In genomic region chr4:110361921-110362320, GRCh38 we compare ENCODE assay signal across 9 cellular contexts.
A peak's percentile ranks its signal among the peaks of the same experiment; 100 is the strongest.
DNase-seq lines count a peak whose midpoint lies in the region; ATAC-seq, FAIRE-seq and TF ChIP-seq lines count a peak whose summit lies in the region.
"Had no signal": no experiment of that assay in that cellular context is flagged by ENCODE, and none has a peak within 500 bp of the region (broad histone marks: within the 10 kb centered on the region; RNA-seq: fewer than 3 reads in every experiment).

No MANE protein-coding gene starts in this region.

- H3K4me1 ChIP-seq in breast epithelium (no peaks in the 10 kb centered on the region), SJCRH30 (peaks cover 3% of the 10 kb centered on the region; the same call in 1 of the 2 replicates)

- no peak for ATAC-seq in effector memory CD8-positive, alpha-beta T cell (replicated peaks)

- BruUV-seq in MCF 10A (replicated peaks; lab: Mats Ljungman, UMichigan) = no TSS peak

- H3K27me3 ChIP-seq in breast epithelium = no peaks in the 10 kb centered on the region
- no peaks in the 10 kb centered on the region for H3K27me3 ChIP-seq in SJCRH30

- H3K4me1 Mint-ChIP-seq in MCF 10A (ENCODE audit: insufficient read depth, unreplicated experiment) = no peaks in the 10 kb centered on the region
- H3K4me1 Mint-ChIP-seq in effector memory CD8-positive, alpha-beta T cell (ENCODE audit: low read depth in 2 of 2) = peaks cover 0 to 5% of the 10 kb centered on the region in 2 donors

- TF ChIP-seq POLR2A in breast epithelium (IDR thresholded peaks at IDR 0.05) = no peak

- intact Hi-C loops in MCF 10A (cut with micrococcal nuclease) (no loop called here), breast epithelium (cut with DNase I; ENCODE audit: low total_unique reads) (no loop called here)

- H3K27ac ChIP-seq in breast epithelium = no peak overlapping the region
- H3K27ac ChIP-seq in SJCRH30 = no peak overlapping the region

- H3K36me3 ChIP-seq in breast epithelium = no peaks in the 10 kb centered on the region
- H3K36me3 ChIP-seq in SJCRH30 = no peaks in the 10 kb centered on the region

- DNase-seq in MCF 10A (ENCODE audit: unreplicated experiment) = peak; percentile 24
- DNase-seq in breast epithelium (ENCODE audit: low spot score in 2 of 2) = no peak
- DNase-seq in SJCRH30 = peak; percentile 64 to 71
- DNase-seq in fibroblast of mammary gland (ENCODE audit: low read depth) = peak; percentile 41
- peak; percentile 71 for DNase-seq in urothelium cell line (ENCODE audit: low spot score)
- no peak for DNase-seq in stimulated activated CD4-positive, alpha-beta T cell treated with anti-CD3 and anti-CD28 coated beads, Interleukin-4, amount 100 ng/mL, for 24 hours
- DNase-seq in NCI-H1930 (lab: John Stamatoyannopoulos, UW) = no peak
- DNase-seq in effector memory CD8-positive, alpha-beta T cell = no peak
- DNase-seq: NCI-H446 had no signal

- H3K27me3 Mint-ChIP-seq in MCF 10A (ENCODE audit: insufficient read depth, unreplicated experiment) = peaks cover 27% of the 10 kb centered on the region
- H3K27me3 Mint-ChIP-seq in effector memory CD8-positive, alpha-beta T cell = peaks cover 11 to 24% of the 10 kb centered on the region in 2 donors

- POLR2A ChIA-PET in MCF 10A (lab: Yijun Ruan, JAX) = no interaction called here

- H3K4me3 ChIP-seq in breast epithelium (no peak overlapping the region), SJCRH30 (no peak overlapping the region), fibroblast of mammary gland (ENCODE audit: control insufficient read depth, low read depth, low read length) (no peak overlapping the region)

- CTCF ChIA-PET in MCF 10A (lab: Yijun Ruan, JAX) = no interaction called here

- no peaks in the 10 kb centered on the region for H3K36me3 Mint-ChIP-seq in MCF 10A (ENCODE audit: insufficient read depth, unreplicated experiment)
- no peaks in the 10 kb centered on the region for H3K36me3 Mint-ChIP-seq in effector memory CD8-positive, alpha-beta T cell (ENCODE audit: insufficient read depth)

- TF ChIP-seq CTCF in MCF 10A (IDR thresholded peaks at IDR 0.05; ENCODE audit: unreplicated experiment) (no peak), breast epithelium (IDR thresholded peaks at IDR 0.05) (no peak), fibroblast of mammary gland (conservative IDR thresholded peaks at IDR 0.05; ENCODE audit: control insufficient read depth, insufficient read depth, low read depth, low read length) (no peak)

- H3K9me3 ChIP-seq in breast epithelium (no peaks in the 10 kb centered on the region), SJCRH30 (replicated peaks) (no peaks in the 10 kb centered on the region)

- H3K4me3 Mint-ChIP-seq in MCF 10A (ENCODE audit: unreplicated experiment) = no peak overlapping the region
- no peak overlapping the region for H3K4me3 Mint-ChIP-seq in effector memory CD8-positive, alpha-beta T cell

- H3K27ac Mint-ChIP-seq in MCF 10A (ENCODE audit: low read depth, unreplicated experiment) = no peak overlapping the region
- no peak overlapping the region for H3K27ac Mint-ChIP-seq in effector memory CD8-positive, alpha-beta T cell

- no peaks in the 10 kb centered on the region for H3K9me3 Mint-ChIP-seq in MCF 10A (ENCODE audit: unreplicated experiment)
- no peaks in the 10 kb centered on the region for H3K9me3 Mint-ChIP-seq in effector memory CD8-positive, alpha-beta T cell

- FAIRE-seq in urothelium cell line (lab: Jason Lieb, UNC) = peak; percentile 55

Comparison
In these comparisons a context has a peak if more than half of its experiments do, and no peak if none do; other contexts are left out.
1. DNase-seq: peak in MCF 10A (single experiment), SJCRH30 (2 of 2), fibroblast of mammary gland (single experiment) and urothelium cell line (single experiment); none in breast epithelium (0 of 2), stimulated activated CD4-positive, alpha-beta T cell treated with anti-CD3 and anti-CD28 coated beads, Interleukin-4, amount 100 ng/mL, for 24 hours (single experiment), NCI-H1930 (0 of 2) and effector memory CD8-positive, alpha-beta T cell (0 of 3).